8 cellular contexts compared by ENCODE assay signal in the genomic region with DNA sequence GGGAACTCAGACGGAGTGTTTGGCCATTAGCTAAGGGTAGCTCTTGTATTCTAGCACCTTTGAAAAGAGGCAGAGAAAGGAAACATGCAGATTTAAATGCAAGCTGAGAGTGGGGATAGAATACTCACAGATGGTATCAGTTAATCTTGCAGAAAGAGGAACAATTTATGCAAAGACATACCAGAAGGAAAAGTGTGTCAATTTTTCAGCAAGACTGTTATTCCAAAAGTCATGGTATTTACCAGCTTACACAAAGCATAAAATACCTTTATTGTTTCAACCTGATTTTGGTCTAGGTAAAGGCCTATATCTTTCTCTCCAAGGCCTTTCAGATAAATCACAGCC. TPM values are rescaled to one million over a fixed set of nuclear protein-coding genes. Genes with fewer than 3 reads are reported as not detected.
DNase-seq lines count a peak whose midpoint lies in the region; ATAC-seq, FAIRE-seq and TF ChIP-seq lines count a peak whose summit lies in the region.

No MANE protein-coding gene starts in this region.

- H3K9me3 Mint-ChIP-seq in activated naive CD4-positive, alpha-beta T cell treated with anti-CD3 and anti-CD28 coated beads, Interleukin-2, amount 50 U/mL, for 24 hours, result no peaks in the 10 kb centered on the region
- H3K9me3 Mint-ChIP-seq in astrocyte (ENCODE audit: unreplicated experiment) (no peaks in the 10 kb centered on the region), memory B cell (no peaks in the 10 kb centered on the region)

- peak overlapping the region; percentile 93 for H3K4me2 ChIP-seq in astrocyte (ENCODE audit: low read length)

- no peak for TF ChIP-seq POLR2A in upper lobe of left lung (IDR thresholded peaks at IDR 0.05)

- peak overlapping the region; percentile 86 for H3K4me3 Mint-ChIP-seq in activated naive CD4-positive, alpha-beta T cell treated with anti-CD3 and anti-CD28 coated beads, Interleukin-2, amount 50 U/mL, for 24 hours
- H3K4me3 Mint-ChIP-seq in astrocyte (ENCODE audit: unreplicated experiment), result peak overlapping the region; percentile 89
- peak overlapping the region; percentile 87 for H3K4me3 Mint-ChIP-seq in memory B cell

- TF ChIP-seq CTCF in astrocyte (IDR thresholded peaks at IDR 0.05; ENCODE audit: insufficient read depth, low read depth, low read length), result no peak
- no peak for TF ChIP-seq CTCF in upper lobe of left lung (IDR thresholded peaks at IDR 0.05)

- FAIRE-seq in astrocyte (lab: Jason Lieb, UNC), result no peak

- no peak for TF ChIP-seq EP300 in upper lobe of left lung (IDR thresholded peaks at IDR 0.05)

- H3K36me3 ChIP-seq in astrocyte (ENCODE audit: insufficient read depth, low read length) (no peaks in the 10 kb centered on the region), upper lobe of left lung (no peaks in the 10 kb centered on the region)

- H3K27me3 ChIP-seq in astrocyte (ENCODE audit: insufficient read depth, low read length) (no peaks in the 10 kb centered on the region), upper lobe of left lung (no peaks in the 10 kb centered on the region)

- peaks cover 9% of the 10 kb centered on the region for H3K27me3 Mint-ChIP-seq in activated naive CD4-positive, alpha-beta T cell treated with anti-CD3 and anti-CD28 coated beads, Interleukin-2, amount 50 U/mL, for 24 hours
- H3K27me3 Mint-ChIP-seq in astrocyte (ENCODE audit: low read depth, unreplicated experiment), result no peaks in the 10 kb centered on the region
- peaks cover 5% of the 10 kb centered on the region for H3K27me3 Mint-ChIP-seq in memory B cell

- no peaks in the 10 kb centered on the region for H3K36me3 Mint-ChIP-seq in activated naive CD4-positive, alpha-beta T cell treated with anti-CD3 and anti-CD28 coated beads, Interleukin-2, amount 50 U/mL, for 24 hours
- H3K36me3 Mint-ChIP-seq in astrocyte (ENCODE audit: low read depth, unreplicated experiment) (peaks cover 6% of the 10 kb centered on the region), memory B cell (no peaks in the 10 kb centered on the region)

- H3K4me1 ChIP-seq in astrocyte (ENCODE audit: insufficient read depth, low read length), result peaks cover 7% of the 10 kb centered on the region
- H3K4me1 ChIP-seq in upper lobe of left lung, result peaks cover 10 to 13% (median 12%) of the 10 kb centered on the region in 4 donors

- H2AFZ ChIP-seq in astrocyte (ENCODE audit: low read depth, low read length), result peak overlapping the region; percentile 88

- peaks cover 15% of the 10 kb centered on the region for H3K79me2 ChIP-seq in astrocyte (ENCODE audit: insufficient read depth, low read length)

- no peak for DNase-seq in activated naive CD4-positive, alpha-beta T cell treated with anti-CD3 and anti-CD28 coated beads, Interleukin-2, amount 50 U/mL, for 16 hours
- DNase-seq in astrocyte (ENCODE audit: low read depth), result no peak
- DNase-seq in memory B cell (ENCODE audit: low spot score in 2 of 2), result no peak
- no peak for DNase-seq in upper lobe of left lung
- no peak for DNase-seq in CD1c-positive myeloid dendritic cell (ENCODE audit: extremely low spot score)
- no peak for DNase-seq in SIG-M5 (lab: John Stamatoyannopoulos, UW)

- H3K9me3 ChIP-seq in astrocyte (ENCODE audit: insufficient read depth, low read depth, low read length) (no peaks in the 10 kb centered on the region), upper lobe of left lung (no peaks in the 10 kb centered on the region)

- no peaks in the 10 kb centered on the region for H4K20me1 ChIP-seq in astrocyte (ENCODE audit: insufficient read depth, low read length)

- H3K27ac ChIP-seq in astrocyte (ENCODE audit: low read depth, low read length) (peak overlapping the region; percentile 80), upper lobe of left lung (peak overlapping the region in 2 of 4 donors; percentile 87 to 91)

- peak overlapping the region; percentile 90 for H3K9ac ChIP-seq in astrocyte (ENCODE audit: low read length)

- no peak overlapping the region for H3K27ac Mint-ChIP-seq in activated naive CD4-positive, alpha-beta T cell treated with anti-CD3 and anti-CD28 coated beads, Interleukin-2, amount 50 U/mL, for 24 hours
- H3K27ac Mint-ChIP-seq in astrocyte (ENCODE audit: unreplicated experiment), result peak overlapping the region; percentile 91
- peak overlapping the region; percentile 26 for H3K27ac Mint-ChIP-seq in memory B cell

- peaks cover 14% of the 10 kb centered on the region for H3K4me1 Mint-ChIP-seq in activated naive CD4-positive, alpha-beta T cell treated with anti-CD3 and anti-CD28 coated beads, Interleukin-2, amount 50 U/mL, for 24 hours
- H3K4me1 Mint-ChIP-seq in astrocyte (ENCODE audit: low read depth, unreplicated experiment) (peaks cover 14% of the 10 kb centered on the region), memory B cell (peaks cover 7% of the 10 kb centered on the region)

- WGBS in upper lobe of left lung, 2 donors, result 0% methylated on average over 1 of the region's 1 CpG

- H3K4me3 ChIP-seq in astrocyte (ENCODE audit: insufficient read depth, low read depth, low read length) (peak overlapping the region; percentile 77), upper lobe of left lung (peak overlapping the region in 3 of 4 donors; percentile 68 to 80 (median 75))

- ATAC-seq in memory B cell (ENCODE audit: low read depth) (no peak), upper lobe of left lung (ENCODE audit: low FRiP score in 2 of 2) (no peak), HG03460 (IDR thresholded peaks at IDR 0.05; ENCODE audit: unreplicated experiment) (no peak)

RNA-seq across cellular contexts. Expression of a gene that starts 0.3 kb away (rescaled TPM):
- total RNA-seq in astrocyte, result 5.5 and 9.5 TPM in 2 replicates
- 1 to 10 TPM; 2.0 to 5.2 (median 2.6) TPM for total RNA-seq in upper lobe of left lung
